In the genomic region with DNA sequence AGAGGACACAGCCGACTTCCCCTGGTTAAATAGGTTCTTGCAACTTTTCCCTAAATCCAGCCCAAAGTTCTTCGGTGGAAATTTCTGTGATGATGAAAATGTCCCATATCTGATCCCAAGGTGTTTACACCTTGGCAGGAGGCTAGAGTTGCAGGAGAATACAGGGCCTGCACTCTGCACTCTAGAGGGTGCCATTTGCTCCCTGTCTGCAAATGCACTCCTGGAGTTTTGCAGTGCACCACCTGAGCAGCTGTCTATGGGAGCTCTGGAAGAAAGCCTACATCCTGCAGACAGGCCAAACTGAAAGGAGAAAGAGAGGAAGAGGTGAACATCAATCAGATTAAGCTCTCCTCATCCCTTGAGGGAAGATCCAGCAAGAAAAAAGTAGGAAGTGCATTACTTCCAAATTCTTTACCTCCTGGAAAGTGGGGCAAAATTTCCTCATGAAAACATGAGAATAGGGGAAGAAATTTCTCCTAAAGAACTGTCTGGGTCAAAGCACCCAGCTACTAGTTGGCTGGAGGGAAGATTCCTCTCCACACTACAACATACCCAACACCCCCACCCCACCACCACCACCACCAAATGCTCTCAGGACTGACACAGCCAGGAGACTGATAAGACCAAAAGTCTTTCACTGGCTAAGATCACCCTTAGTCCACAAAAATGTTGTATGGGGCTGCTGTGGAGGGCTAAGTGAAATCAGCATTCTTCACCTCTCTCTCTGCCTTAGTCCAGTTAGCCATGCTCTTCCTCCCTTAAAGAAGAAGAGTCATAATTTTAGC, we compare ENCODE assay signal across 18 cellular contexts.
DNase-seq lines count a peak whose midpoint lies in the region; ATAC-seq, FAIRE-seq and TF ChIP-seq lines count a peak whose summit lies in the region.
"Had no signal": no experiment of that assay in that cellular context is flagged by ENCODE, and none has a peak within 500 bp of the region (broad histone marks: within the 10 kb centered on the region; RNA-seq: fewer than 3 reads in every experiment).

No MANE protein-coding gene starts in this region.

- H3K4me1 ChIP-seq in right cardiac atrium (ENCODE audit: control insufficient read depth, insufficient read depth, low read length) (no peaks in the 10 kb centered on the region), kidney (ENCODE audit: control insufficient read depth in 1 of 2, insufficient read depth in 1 of 2, low read depth in 1 of 2, low read length in 2 of 2) (peaks cover 2 to 8% of the 10 kb centered on the region in 2 donors)
- H3K4me1 ChIP-seq: left lung had no signal

- no peak overlapping the region for H3K4me3 ChIP-seq in right cardiac atrium (ENCODE audit: low read length)
- no peak overlapping the region for H3K4me3 ChIP-seq in kidney epithelial cell (ENCODE audit: low read depth, low read length)
- no peak overlapping the region for H3K4me3 ChIP-seq in kidney (ENCODE audit: low read length in 2 of 2)
- H3K4me3 ChIP-seq in MG63: no peak overlapping the region
- H3K4me3 ChIP-seq: HAP-1, left lung, vagina had no signal

- no peak for DNase-seq in left ventricle myocardium superior
- DNase-seq in right cardiac atrium: no peak
- peak; percentile 40 for DNase-seq in astrocyte of the hippocampus (ENCODE audit: low read depth, low spot score)
- DNase-seq in kidney epithelial cell (ENCODE audit: low read depth): no peak
- DNase-seq in kidney: no peak
- no peak for DNase-seq in NCI-H2029 (lab: John Stamatoyannopoulos, UW)
- no peak for DNase-seq in MG63
- DNase-seq: left lung; NCI-H1436; NCI-H510A treated with DMSO at 0.1 percent for 48 hours; nucleus accumbens; stimulated activated CD4-positive, alpha-beta T cell treated with anti-CD3 and anti-CD28 coated beads, Interleukin-1b, Interleukin-23, amount 100 ng/mL, for 48 hours had no signal

- intact Hi-C loops in left ventricle myocardium superior (cut with micrococcal nuclease): no loop called here
- intact Hi-C loops in right cardiac atrium (cut with DNase I): no loop called here
- intact Hi-C loops in kidney (cut with DNase I): no loop called here

- FAIRE-seq in kidney (lab: Jason Lieb, UNC): no peak
- FAIRE-seq: frontal cortex, TTC549 had no signal

- H3K27me3 ChIP-seq in right cardiac atrium (ENCODE audit: control insufficient read depth, insufficient read depth): no peaks in the 10 kb centered on the region
- no peaks in the 10 kb centered on the region for H3K27me3 ChIP-seq in kidney epithelial cell (ENCODE audit: control insufficient read depth, insufficient read depth, low read length)
- no peaks in the 10 kb centered on the region for H3K27me3 ChIP-seq in MG63
- H3K27me3 ChIP-seq: left lung, vagina had no signal

- no peaks in the 10 kb centered on the region for H3K36me3 ChIP-seq in kidney epithelial cell (ENCODE audit: control insufficient read depth, insufficient read depth, low read length)
- H3K36me3 ChIP-seq in kidney (ENCODE audit: control insufficient read depth in 1 of 2, insufficient read depth in 2 of 2, low read length in 2 of 2): no peaks in the 10 kb centered on the region
- no peaks in the 10 kb centered on the region for H3K36me3 ChIP-seq in MG63
- H3K36me3 ChIP-seq: HAP-1, left lung, vagina had no signal

- H3K27ac ChIP-seq in right cardiac atrium (ENCODE audit: low read length) (no peak overlapping the region), kidney (ENCODE audit: low read depth in 2 of 2, low read length in 2 of 2) (no peak overlapping the region)
- H3K27ac ChIP-seq: left lung, vagina had no signal

- no peaks in the 10 kb centered on the region for H3K9me3 ChIP-seq in right cardiac atrium (ENCODE audit: control insufficient read depth, low read length)
- no peaks in the 10 kb centered on the region for H3K9me3 ChIP-seq in kidney (ENCODE audit: control insufficient read depth in 1 of 2, low read length in 2 of 2)
- H3K9me3 ChIP-seq in MG63: no peaks in the 10 kb centered on the region
- H3K9me3 ChIP-seq: HAP-1, left lung, vagina had no signal

- ATAC-seq in left ventricle myocardium superior: peak; percentile 48
- no peak for ATAC-seq in right cardiac atrium
- no peak for ATAC-seq in HG03196 (IDR thresholded peaks at IDR 0.05; ENCODE audit: unreplicated experiment)
- ATAC-seq: activated naive CD4-positive, alpha-beta T cell treated with anti-CD3 and anti-CD28 coated beads, Interleukin-2, amount 50 U/mL, for 72 hours; left lung had no signal

- WGBS in right cardiac atrium: 93% methylated on average over 2 of the region's 2 CpGs

- H3K9ac ChIP-seq in kidney (ENCODE audit: low read length in 2 of 2): no peak overlapping the region

- TF ChIP-seq CTCF in kidney epithelial cell (IDR thresholded peaks at IDR 0.05; ENCODE audit: insufficient read depth, low read length, poor library complexity, severe bottlenecking) (peak; percentile 17), kidney (IDR thresholded peaks at IDR 0.05; ENCODE audit: borderline replicate concordance, extremely low read depth, insufficient read depth) (no peak)
